ENCODE assay signal across 24 cellular contexts in the genomic region with DNA sequence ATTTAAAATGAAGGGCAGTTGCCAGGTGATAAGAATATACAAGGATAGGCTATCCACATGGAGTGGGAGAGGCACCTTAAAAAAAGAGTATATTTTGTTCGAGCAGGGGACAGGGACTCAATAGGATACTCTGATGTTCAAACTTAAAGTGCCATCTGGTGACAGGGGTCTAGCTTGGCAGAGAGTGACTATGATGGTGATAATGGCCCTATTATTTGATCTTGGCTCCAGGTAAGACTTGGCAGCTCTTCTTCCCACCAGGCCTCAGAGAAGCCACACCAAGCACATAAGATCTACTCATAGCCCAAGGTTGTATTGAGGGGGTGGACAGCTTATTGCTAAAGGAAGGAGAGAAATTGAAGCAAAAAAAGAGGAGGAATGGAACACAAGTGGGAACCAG.
"Had no signal": no experiment of that assay in that cellular context is flagged by ENCODE, and none has a peak within 500 bp of the region (broad histone marks: within the 10 kb centered on the region; RNA-seq: fewer than 3 reads in every experiment).

No MANE protein-coding gene starts in this region.

- H3K4me3 Mint-ChIP-seq: activated CD4-positive, alpha-beta T cell treated with anti-CD3 and anti-CD28 coated beads, Interleukin-2, amount 10 ng/mL, durations not matched to agents 24 days and 14 days; activated CD8-positive, alpha-beta T cell treated with anti-CD3 and anti-CD28 coated beads, Interleukin-2, amount 10 ng/mL, durations not matched to agents 7 days and 5 days; activated naive CD4-positive, alpha-beta T cell treated with anti-CD3 and anti-CD28 coated beads, Interleukin-2, amount 50 U/mL, for 24 hours; activated T-cell treated with anti-CD3 and anti-CD28 coated beads, Interleukin-2, amount 50 U/mL, for 24 hours had no signal

- H3K9me3 Mint-ChIP-seq: activated CD4-positive, alpha-beta T cell treated with anti-CD3 and anti-CD28 coated beads, Interleukin-2, amount 10 ng/mL, durations not matched to agents 24 days and 14 days; activated naive CD4-positive, alpha-beta T cell treated with anti-CD3 and anti-CD28 coated beads, Interleukin-2, amount 50 U/mL, for 24 hours; activated T-cell treated with anti-CD3 and anti-CD28 coated beads, Interleukin-2, amount 50 U/mL, for 24 hours; activated T-helper 2 cell treated with anti-CD3 and anti-CD28 coated beads, Interferon-gamma antibody, Interleukin-2, Interleukin-4, amounts not matched to agents 10 μg/mL and 5 μg/mL and 100 μg/mL, durations not matched to agents 14 hours and 24 hours and 36 hours had no signal

- H3K27ac Mint-ChIP-seq: activated CD4-positive, alpha-beta T cell treated with anti-CD3 and anti-CD28 coated beads, Interleukin-2, amount 10 ng/mL, durations not matched to agents 24 days and 14 days; activated CD8-positive, alpha-beta T cell treated with anti-CD3 and anti-CD28 coated beads, Interleukin-2, amount 10 ng/mL, durations not matched to agents 7 days and 5 days; activated T-cell treated with anti-CD3 and anti-CD28 coated beads, Interleukin-2, amount 50 U/mL, for 24 hours; activated T-helper 2 cell treated with anti-CD3 and anti-CD28 coated beads, Interferon-gamma antibody, Interleukin-2, Interleukin-4, amounts not matched to agents 10 μg/mL and 5 μg/mL and 100 μg/mL, durations not matched to agents 14 hours and 24 hours and 36 hours had no signal

- H3K27me3 Mint-ChIP-seq: activated CD4-positive, alpha-beta T cell treated with anti-CD3 and anti-CD28 coated beads, Interleukin-2, amount 10 ng/mL, durations not matched to agents 24 days and 14 days; activated naive CD4-positive, alpha-beta T cell treated with anti-CD3 and anti-CD28 coated beads, Interleukin-2, amount 50 U/mL, for 24 hours; activated T-cell treated with anti-CD3 and anti-CD28 coated beads, Interleukin-2, amount 50 U/mL, for 24 hours had no signal

- H3K9me3 ChIP-seq: adrenal gland, body of pancreas, breast epithelium had no signal

- H3K27ac ChIP-seq: adrenal gland, body of pancreas, KMS-11, PC-9 had no signal

- H3K36me3 ChIP-seq: adrenal gland, breast epithelium had no signal

- DNase-seq: activated CD4-positive, alpha-beta T cell treated with anti-CD3 and anti-CD28 coated beads, Interleukin-2, amount 10 ng/mL, durations not matched to agents 24 days and 14 days; activated CD4-positive, alpha-beta T cell treated with anti-CD3 and anti-CD28 coated beads, Interleukin-2, amount 50 U/mL, for 4 hours; activated CD8-positive, alpha-beta T cell treated with anti-CD3 and anti-CD28 coated beads, Interleukin-2, amount 10 ng/mL, durations not matched to agents 7 days and 5 days; activated gamma-delta T cell; activated naive CD4-positive, alpha-beta T cell treated with Interleukin-2 at 50 U/mL for 16 hours; activated T-cell treated with anti-CD3 and anti-CD28 coated beads, Interleukin-2, amount 50 U/mL, for 24 hours; adrenal gland; body of pancreas; MM.1S; MV-4-11; NCI-H1092; NCI-H1436 treated with DMSO at 0.1 percent for 48 hours; NCI-H187 treated with DMSO at 0.1 percent for 48 hours; NCI-H2081; NCI-H345; NCI-H524 treated with DMSO at 0.1 percent for 48 hours; PC-9; Right ventricle myocardium superior; SW 1271; T-helper 1 cell had no signal

- H3K4me3 ChIP-seq: adrenal gland, body of pancreas, breast epithelium, PC-9 had no signal

- ATAC-seq: activated CD8-positive, alpha-beta T cell treated with anti-CD3 and anti-CD28 coated beads, Interleukin-2, amount 10 ng/mL, durations not matched to agents 7 days and 5 days; body of pancreas had no signal

- H3K4me1 ChIP-seq: adrenal gland, body of pancreas, breast epithelium had no signal

- H3K27me3 ChIP-seq: adrenal gland, body of pancreas, breast epithelium had no signal
